Comparison of ENCODE assay signal across 23 cellular contexts in the genomic region with DNA sequence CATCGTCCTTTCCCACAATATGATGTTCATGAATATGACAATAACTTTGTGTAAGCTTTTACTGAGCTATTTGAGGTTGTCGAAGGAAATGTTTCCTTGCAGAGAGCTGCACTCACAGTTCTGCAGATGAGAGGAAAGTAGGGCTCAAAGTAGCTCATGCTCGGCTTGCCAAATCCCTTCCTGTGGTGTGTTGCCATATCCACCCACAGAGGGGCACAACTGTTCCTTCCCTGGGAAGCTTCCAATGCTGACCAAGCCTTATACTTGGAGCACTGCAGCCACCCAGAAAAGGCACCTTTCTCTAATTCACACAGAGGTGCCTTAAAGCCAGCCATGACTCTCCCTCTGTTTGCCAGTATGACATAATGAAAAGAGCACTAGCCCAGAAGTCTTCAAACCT.
DNase-seq lines count a peak whose midpoint lies in the region; ATAC-seq, FAIRE-seq and TF ChIP-seq lines count a peak whose summit lies in the region.
"Had no signal": no experiment of that assay in that cellular context is flagged by ENCODE, and none has a peak within 500 bp of the region (broad histone marks: within the 10 kb centered on the region; RNA-seq: fewer than 3 reads in every experiment).

No MANE protein-coding gene starts in this region.

- H3K9me2 ChIP-seq in GM23338 (ENCODE audit: insufficient read depth), result no peaks in the 10 kb centered on the region

- no peak overlapping the region for H2BK12ac ChIP-seq in neuronal stem cell (ENCODE audit: low read length)

- H3K27me3 ChIP-seq in GM23338 (ENCODE audit: insufficient read depth), result no peaks in the 10 kb centered on the region
- H3K27me3 ChIP-seq in NT2/D1 (ENCODE audit: insufficient read depth, insufficient read length), result no peaks in the 10 kb centered on the region
- H3K27me3 ChIP-seq in neuronal stem cell (ENCODE audit: control insufficient read depth in 3 of 3, insufficient read depth in 3 of 3, low read depth in 1 of 3, low read length in 3 of 3), result no peaks in the 10 kb centered on the region
- no peaks in the 10 kb centered on the region for H3K27me3 ChIP-seq in tibial nerve
- H3K27me3 ChIP-seq: gastrocnemius medialis, uterus had no signal

- H3K36me3 Mint-ChIP-seq in GM23338 (ENCODE audit: low read depth), result peaks cover 9% of the 10 kb centered on the region; the same call in 2 of the 3 replicates
- H3K36me3 Mint-ChIP-seq: activated CD8-positive, alpha-beta memory T cell treated with anti-CD3 and anti-CD28 coated beads, Interleukin-2, amount 10 ng/mL, durations not matched to agents 7 days and 5 days; immature natural killer cell had no signal

- H3K23ac ChIP-seq in neuronal stem cell (ENCODE audit: low read depth, low read length, poor library complexity), result no peak overlapping the region

- H2BK120ac ChIP-seq in neuronal stem cell (ENCODE audit: low read depth, low read length), result no peak overlapping the region

- H3K9ac ChIP-seq in NT2/D1 (ENCODE audit: insufficient read length, low read depth), result no peak overlapping the region
- no peak overlapping the region for H3K9ac ChIP-seq in neuronal stem cell (ENCODE audit: low read depth, low read length, poor library complexity)
- H3K9ac ChIP-seq: parathyroid adenoma had no signal

- H3K79me2 ChIP-seq in GM23338 (replicated peaks; ENCODE audit: insufficient read depth), result no peaks in the 10 kb centered on the region
- H3K79me2 ChIP-seq: parathyroid adenoma had no signal

- H3K4me3 ChIP-seq in GM23338 (no peak overlapping the region), NT2/D1 (ENCODE audit: insufficient read length, low read depth) (no peak overlapping the region), neuronal stem cell (ENCODE audit: low read length in 2 of 2) (no peak overlapping the region), tibial nerve (no peak overlapping the region)
- H3K4me3 ChIP-seq: gastrocnemius medialis, PC-9, SK-N-MC, skin epidermis, uterus had no signal

- H3K4me2 ChIP-seq in GM23338, result no peak overlapping the region
- H3K4me2 ChIP-seq in neuronal stem cell (ENCODE audit: insufficient read depth, low read length, poor library complexity, severe bottlenecking), result no peak overlapping the region
- H3K4me2 ChIP-seq: PC-9 had no signal

- ATAC-seq in GM23338 (peak; percentile 100), HG03097 (IDR thresholded peaks at IDR 0.05; ENCODE audit: low FRiP score, unreplicated experiment) (no peak)
- ATAC-seq: activated CD4-positive, alpha-beta T cell treated with anti-CD3 and anti-CD28 coated beads for 36 hours; activated CD8-positive, alpha-beta memory T cell treated with anti-CD3 and anti-CD28 coated beads, Interleukin-2, amount 10 ng/mL, durations not matched to agents 7 days and 5 days; activated T-helper 17 cell treated with anti-CD3 and anti-CD28 coated beads, Interleukin-2, amount 50 U/mL, for 72 hours; gastrocnemius medialis had no signal

- TF ChIP-seq EP300 in tibial nerve (IDR thresholded peaks at IDR 0.05), result no peak

- no CpG with 5 or more reads among the region's 3 CpGs for WGBS in neuronal stem cell (ENCODE audit: extremely low coverage in 2 of 2, insufficient read length in 2 of 2, insufficient replicate concordance in 1 of 2), 2 donors
- 68 to 72% methylated on average over 3 of the region's 3 CpGs for WGBS in tibial nerve, 2 donors

- no peaks in the 10 kb centered on the region for H3K4me1 ChIP-seq in GM23338 (ENCODE audit: insufficient read depth)
- no peaks in the 10 kb centered on the region for H3K4me1 ChIP-seq in NT2/D1 (ENCODE audit: insufficient read depth, insufficient read length)
- H3K4me1 ChIP-seq in neuronal stem cell (ENCODE audit: control insufficient read depth in 2 of 2, insufficient read depth in 1 of 2, low read depth in 1 of 2, low read length in 2 of 2), result no peaks in the 10 kb centered on the region
- H3K4me1 ChIP-seq in tibial nerve, result no peaks in the 10 kb centered on the region
- H3K4me1 ChIP-seq: gastrocnemius medialis, parathyroid adenoma, uterus had no signal

- H2AFZ ChIP-seq in GM23338 (peak overlapping the region; percentile 20; the same call in 1 of the 2 replicates), neuronal stem cell (ENCODE audit: low read length) (peak overlapping the region; percentile 52)
- H2AFZ ChIP-seq: parathyroid adenoma, PC-9 had no signal

- H3F3A ChIP-seq in GM23338 (replicated peaks; ENCODE audit: low read depth), result no peaks in the 10 kb centered on the region

- H4K8ac ChIP-seq in neuronal stem cell (ENCODE audit: low read depth, low read length), result no peak overlapping the region

- no peak overlapping the region for H3K4me3 Mint-ChIP-seq in GM23338
- H3K4me3 Mint-ChIP-seq: activated CD4-positive, alpha-beta T cell treated with anti-CD3 and anti-CD28 coated beads for 36 hours; activated CD8-positive, alpha-beta memory T cell treated with anti-CD3 and anti-CD28 coated beads, Interleukin-2, amount 10 ng/mL, durations not matched to agents 7 days and 5 days; activated T-helper 17 cell treated with anti-CD3 and anti-CD28 coated beads, Interleukin-2, amount 50 U/mL, for 72 hours; dendritic cell treated with granulocyte-macrophage colony-stimulating factor and Interleukin-4, amounts not matched to agents 40 ng/mL and 50 ng/mL, for 4 days; immature natural killer cell; T-helper 2 cell treated with Interferon-gamma antibody and Interleukin-4, amounts not matched to agents 5 μg/mL and 100 μg/mL, for 36 hours had no signal

- H3K4ac ChIP-seq in neuronal stem cell (ENCODE audit: low read length), result no peak overlapping the region

- H2BK5ac ChIP-seq in neuronal stem cell (ENCODE audit: low read length), result no peak overlapping the region

- H3K14ac ChIP-seq in neuronal stem cell (ENCODE audit: low read length), result no peak overlapping the region

- H3K27ac Mint-ChIP-seq in GM23338, result no peak overlapping the region
- H3K27ac Mint-ChIP-seq: activated CD4-positive, alpha-beta T cell treated with anti-CD3 and anti-CD28 coated beads for 36 hours; activated CD8-positive, alpha-beta memory T cell treated with anti-CD3 and anti-CD28 coated beads, Interleukin-2, amount 10 ng/mL, durations not matched to agents 7 days and 5 days; activated T-helper 17 cell treated with anti-CD3 and anti-CD28 coated beads, Interleukin-2, amount 50 U/mL, for 72 hours; dendritic cell treated with granulocyte-macrophage colony-stimulating factor and Interleukin-4, amounts not matched to agents 40 ng/mL and 50 ng/mL, for 4 days; immature natural killer cell; T-helper 2 cell treated with Interferon-gamma antibody and Interleukin-4, amounts not matched to agents 5 μg/mL and 100 μg/mL, for 36 hours had no signal

- no peaks in the 10 kb centered on the region for H3K4me1 Mint-ChIP-seq in GM23338
- H3K4me1 Mint-ChIP-seq: activated CD4-positive, alpha-beta T cell treated with anti-CD3 and anti-CD28 coated beads for 36 hours; activated CD8-positive, alpha-beta memory T cell treated with anti-CD3 and anti-CD28 coated beads, Interleukin-2, amount 10 ng/mL, durations not matched to agents 7 days and 5 days; activated T-helper 17 cell treated with anti-CD3 and anti-CD28 coated beads, Interleukin-2, amount 50 U/mL, for 72 hours; immature natural killer cell had no signal

- no peaks in the 10 kb centered on the region for H4K20me1 ChIP-seq in GM23338 (replicated peaks; ENCODE audit: insufficient read depth)

- DNase-seq in GM23338 (ENCODE audit: low spot score) (peak; percentile 77), NT2/D1 (ENCODE audit: low read depth, low spot score) (peak; percentile 5), foreskin melanocyte (peak; percentile 10), neuronal stem cell (ENCODE audit: low spot score) (no peak), GM12891 (ENCODE audit: insufficient read length, low spot score) (no peak), tibial nerve (ENCODE audit: low spot score in 2 of 2) (no peak)
- DNase-seq: activated CD4-positive, alpha-beta T cell treated with anti-CD3 and anti-CD28 coated beads for 36 hours; activated CD8-positive, alpha-beta memory T cell treated with anti-CD3 and anti-CD28 coated beads, Interleukin-2, amount 10 ng/mL, durations not matched to agents 7 days and 5 days; gastrocnemius medialis; immature natural killer cell; NCI-H187; NCI-H446; PC-9; stimulated activated CD4-positive, alpha-beta T cell treated with anti-CD3 and anti-CD28 coated beads, Interleukin-4, amount 100 ng/mL, for 1 hour; uterus had no signal

- no peak overlapping the region for H2AK5ac ChIP-seq in neuronal stem cell (ENCODE audit: low read depth, low read length)

- no peak overlapping the region for H2BK15ac ChIP-seq in neuronal stem cell (ENCODE audit: low read length)

- H3K27me3 Mint-ChIP-seq in GM23338 (ENCODE audit: insufficient read depth, low read depth, poor library complexity), result no peaks in the 10 kb centered on the region
- H3K27me3 Mint-ChIP-seq: activated CD4-positive, alpha-beta T cell treated with anti-CD3 and anti-CD28 coated beads for 36 hours; activated CD8-positive, alpha-beta memory T cell treated with anti-CD3 and anti-CD28 coated beads, Interleukin-2, amount 10 ng/mL, durations not matched to agents 7 days and 5 days; activated T-helper 17 cell treated with anti-CD3 and anti-CD28 coated beads, Interleukin-2, amount 50 U/mL, for 72 hours; dendritic cell treated with granulocyte-macrophage colony-stimulating factor and Interleukin-4, amounts not matched to agents 40 ng/mL and 50 ng/mL, for 4 days had no signal

- H3K36me3 ChIP-seq in GM23338 (ENCODE audit: insufficient read depth) (no peaks in the 10 kb centered on the region), NT2/D1 (ENCODE audit: insufficient read depth, insufficient read length, low read length) (no peaks in the 10 kb centered on the region), neuronal stem cell (replicated peaks in 1 of 2; ENCODE audit: control insufficient read depth in 2 of 2, insufficient read depth in 2 of 2, low read length in 2 of 2) (no peaks in the 10 kb centered on the region), tibial nerve (no peaks in the 10 kb centered on the region)
- H3K36me3 ChIP-seq: gastrocnemius medialis, uterus had no signal

- H3K9me3 Mint-ChIP-seq in GM23338, result peaks cover 13% of the 10 kb centered on the region

- H4K91ac ChIP-seq in neuronal stem cell (ENCODE audit: low read depth, low read length, poor library complexity), result no peak overlapping the region

- TF ChIP-seq POLR2A in GM12891 (IDR thresholded peaks at IDR 0.05; ENCODE audit: low read depth, low read length) (no peak), tibial nerve (IDR thresholded peaks at IDR 0.05) (no peak)

- H3K9me3 ChIP-seq in NT2/D1 (ENCODE audit: insufficient read depth, low read length) (no peaks in the 10 kb centered on the region), neuronal stem cell (replicated peaks in 1 of 2; ENCODE audit: control insufficient read depth in 2 of 2, insufficient read depth in 1 of 2, low read depth in 1 of 2, low read length in 2 of 2) (no peaks in the 10 kb centered on the region), tibial nerve (peaks cover 0 to 5% (median 0%) of the 10 kb centered on the region in 4 donors)
- H3K9me3 ChIP-seq: gastrocnemius medialis, uterus had no signal

- no peaks in the 10 kb centered on the region for H3K79me1 ChIP-seq in neuronal stem cell (ENCODE audit: low read depth, low read length)

- no peak for FAIRE-seq in GM12891 (lab: Jason Lieb, UNC)
- FAIRE-seq: G401.6 had no signal

- TF ChIP-seq CTCF in GM23338 (conservative IDR thresholded peaks at IDR 0.05; ENCODE audit: low read depth in 2 of 2) (peak; percentile 61 to 92), tibial nerve (IDR thresholded peaks at IDR 0.05) (no peak)

- no peak overlapping the region for H3K18ac ChIP-seq in neuronal stem cell (ENCODE audit: low read length)

- no peak overlapping the region for H3K27ac ChIP-seq in GM23338 (ENCODE audit: low read depth)
- H3K27ac ChIP-seq in neuronal stem cell (replicated peaks; ENCODE audit: low read length), result no peak overlapping the region
- H3K27ac ChIP-seq in tibial nerve, result no peak overlapping the region
- H3K27ac ChIP-seq: gastrocnemius medialis, parathyroid adenoma, PC-9, SK-N-MC, skin epidermis, uterus had no signal

Comparison
In these comparisons a context has a peak if more than half of its experiments do, and no peak if none do; other contexts are left out.
1. DNase-seq: peak in GM23338 (single experiment), NT2/D1 (single experiment) and foreskin melanocyte (single experiment); none in neuronal stem cell (single experiment), GM12891 (single experiment) and tibial nerve (0 of 2).
2. CTCF ChIP-seq: peak in GM23338 (2 of 2); none in tibial nerve (0 of 5).